Comparison of ENCODE assay signal across 1 cellular context in the genomic region with DNA sequence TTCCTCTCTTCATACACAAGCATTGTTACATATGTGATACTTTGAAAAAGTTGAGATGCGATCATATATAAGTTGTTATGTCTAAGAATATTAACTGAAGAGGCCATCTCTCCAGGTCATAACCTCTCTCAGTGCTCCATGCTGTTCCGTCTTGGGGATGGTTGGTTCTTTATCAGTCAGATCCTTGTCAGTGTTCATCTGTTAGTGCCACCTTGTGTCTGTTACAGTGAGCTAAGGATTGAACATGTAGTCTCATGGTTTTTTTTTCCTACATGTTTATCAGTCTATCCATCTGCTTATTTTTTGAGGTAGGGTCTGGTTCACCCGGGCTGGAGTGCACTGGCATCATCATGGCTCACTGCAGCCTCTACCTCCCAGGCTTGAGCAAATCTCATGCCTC.
TF ChIP-seq lines count a peak whose summit lies in the region.

No MANE protein-coding gene starts in this region.

TF ChIP-seq in GM23338, 12 proteins besides CTCF, POLR2A, EP300 and RAD21 (continued from another document):
- TF ChIP-seq, protein P1, sequence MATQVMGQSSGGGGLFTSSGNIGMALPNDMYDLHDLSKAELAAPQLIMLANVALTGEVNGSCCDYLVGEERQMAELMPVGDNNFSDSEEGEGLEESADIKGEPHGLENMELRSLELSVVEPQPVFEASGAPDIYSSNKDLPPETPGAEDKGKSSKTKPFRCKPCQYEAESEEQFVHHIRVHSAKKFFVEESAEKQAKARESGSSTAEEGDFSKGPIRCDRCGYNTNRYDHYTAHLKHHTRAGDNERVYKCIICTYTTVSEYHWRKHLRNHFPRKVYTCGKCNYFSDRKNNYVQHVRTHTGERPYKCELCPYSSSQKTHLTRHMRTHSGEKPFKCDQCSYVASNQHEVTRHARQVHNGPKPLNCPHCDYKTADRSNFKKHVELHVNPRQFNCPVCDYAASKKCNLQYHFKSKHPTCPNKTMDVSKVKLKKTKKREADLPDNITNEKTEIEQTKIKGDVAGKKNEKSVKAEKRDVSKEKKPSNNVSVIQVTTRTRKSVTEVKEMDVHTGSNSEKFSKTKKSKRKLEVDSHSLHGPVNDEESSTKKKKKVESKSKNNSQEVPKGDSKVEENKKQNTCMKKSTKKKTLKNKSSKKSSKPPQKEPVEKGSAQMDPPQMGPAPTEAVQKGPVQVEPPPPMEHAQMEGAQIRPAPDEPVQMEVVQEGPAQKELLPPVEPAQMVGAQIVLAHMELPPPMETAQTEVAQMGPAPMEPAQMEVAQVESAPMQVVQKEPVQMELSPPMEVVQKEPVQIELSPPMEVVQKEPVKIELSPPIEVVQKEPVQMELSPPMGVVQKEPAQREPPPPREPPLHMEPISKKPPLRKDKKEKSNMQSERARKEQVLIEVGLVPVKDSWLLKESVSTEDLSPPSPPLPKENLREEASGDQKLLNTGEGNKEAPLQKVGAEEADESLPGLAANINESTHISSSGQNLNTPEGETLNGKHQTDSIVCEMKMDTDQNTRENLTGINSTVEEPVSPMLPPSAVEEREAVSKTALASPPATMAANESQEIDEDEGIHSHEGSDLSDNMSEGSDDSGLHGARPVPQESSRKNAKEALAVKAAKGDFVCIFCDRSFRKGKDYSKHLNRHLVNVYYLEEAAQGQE (IDR thresholded peaks at IDR 0.05; ENCODE audit: unreplicated experiment), result no peak
- no peak for TF ChIP-seq ZNF114 (CRISPR knock-in tag; IDR thresholded peaks at IDR 0.05)
- no peak for TF ChIP-seq STAT1 (IDR thresholded peaks at IDR 0.05; ENCODE audit: unreplicated experiment)
- no peak for TF ChIP-seq ZNF462 (CRISPR knock-in tag; IDR thresholded peaks at IDR 0.05)
- no peak for TF ChIP-seq CREB1 (CRISPR knock-in tag; IDR thresholded peaks at IDR 0.05; ENCODE audit: low read depth)
- no peak for TF ChIP-seq ZNF331 (CRISPR knock-in tag; IDR thresholded peaks at IDR 0.05; ENCODE audit: low read depth)
- TF ChIP-seq NANOG (IDR thresholded peaks at IDR 0.05; ENCODE audit: borderline replicate concordance), result no peak
- no peak for TF ChIP-seq ETS1 (IDR thresholded peaks at IDR 0.05)
- no peak for TF ChIP-seq EZH2phosphoT487 (IDR thresholded peaks at IDR 0.05; ENCODE audit: unreplicated experiment)
